In the genomic region with DNA sequence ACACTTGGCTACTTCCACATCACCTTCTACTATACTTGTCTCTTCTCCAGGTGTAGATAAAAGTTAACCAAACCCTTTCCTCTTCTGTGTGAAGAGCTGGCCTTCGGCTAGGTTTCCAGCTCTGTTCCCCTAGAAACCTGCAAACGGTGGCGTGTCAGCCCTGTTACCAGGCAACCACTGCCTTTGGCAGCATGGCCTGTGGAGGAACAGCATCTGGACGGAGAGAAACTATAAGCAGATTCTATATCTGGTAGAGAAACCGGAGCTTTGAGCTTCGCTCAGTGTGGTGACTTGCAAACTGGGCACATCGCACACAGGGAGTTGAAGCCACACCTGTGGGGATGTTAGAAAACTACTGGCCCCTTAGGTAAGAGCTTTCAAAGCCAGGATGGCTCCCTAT, we compare ENCODE assay signal across 12 cellular contexts. TPM values are rescaled to one million over a fixed set of nuclear protein-coding genes. Genes with fewer than 3 reads are reported as not detected.
DNase-seq lines count a peak whose midpoint lies in the region; ATAC-seq and TF ChIP-seq lines count a peak whose summit lies in the region.
"Had no signal": no experiment of that assay in that cellular context is flagged by ENCODE, and none has a peak within 500 bp of the region (broad histone marks: within the 10 kb centered on the region; RNA-seq: fewer than 3 reads in every experiment).

No MANE protein-coding gene starts in this region.

- no peaks in the 10 kb centered on the region for H3K27me3 ChIP-seq in endodermal cell (ENCODE audit: control insufficient read depth, insufficient read depth, low read length, poor library complexity, severe bottlenecking)

- H3K9me3 ChIP-seq in endodermal cell (ENCODE audit: control insufficient read depth, low read length): no peaks in the 10 kb centered on the region

- no peak overlapping the region for H3K4me3 ChIP-seq in endodermal cell (ENCODE audit: low read length)

- 67 to 92% methylated on average over 7 of the region's 7 CpGs for WGBS in endodermal cell (ENCODE audit: insufficient coverage in 1 of 2, insufficient read length in 1 of 2), 2 experiments

- H3K27ac ChIP-seq in endodermal cell (ENCODE audit: low read depth, low read length): peak overlapping the region; percentile 50

- no peaks in the 10 kb centered on the region for H3K27me3 Mint-ChIP-seq in endodermal cell (ENCODE audit: insufficient read depth)

- H3K9ac ChIP-seq in endodermal cell (ENCODE audit: extremely low read depth, low read length, poor library complexity, severe bottlenecking): no peak overlapping the region

- H3K9me3 Mint-ChIP-seq in endodermal cell: no peaks in the 10 kb centered on the region
- H3K9me3 Mint-ChIP-seq: activated naive CD4-positive, alpha-beta T cell treated with anti-CD3 and anti-CD28 coated beads for 36 hours had no signal

- intact Hi-C loops in posterior cingulate gyrus (cut with DNase I): no loop called here

- TF ChIP-seq CTCF in endodermal cell (conservative IDR thresholded peaks at IDR 0.05) (no peak), omental fat pad (IDR thresholded peaks at IDR 0.05) (no peak)

- H3K4me3 Mint-ChIP-seq in endodermal cell: no peak overlapping the region
- H3K4me3 Mint-ChIP-seq: activated naive CD4-positive, alpha-beta T cell treated with anti-CD3 and anti-CD28 coated beads for 36 hours had no signal

- DNase-seq in NCI-H2081 (lab: John Stamatoyannopoulos, UW) (peak; percentile 26 to 43), NCI-H2081 treated with DMSO at 0.1 percent for 48 hours (lab: John Stamatoyannopoulos, UW) (no peak), NCI-H2227 treated with DMSO at 0.1 percent for 48 hours (lab: John Stamatoyannopoulos, UW) (peak; percentile 50), endodermal cell (no peak), posterior cingulate gyrus (peak in 8 of 10 donors; percentile 64 to 97 (median 80)), omental fat pad (ENCODE audit: low spot score) (no peak), 8988T (no peak)
- no peak for DNase-seq in activated CD4-positive, alpha-beta T cell treated with anti-CD3 and anti-CD28 coated beads for 1 hour
- DNase-seq: activated naive CD4-positive, alpha-beta T cell treated with anti-CD3 and anti-CD28 coated beads for 36 hours; Kasumi-1; trophoblast cell had no signal

- H3K36me3 ChIP-seq in endodermal cell (ENCODE audit: control insufficient read depth, insufficient read depth, low read length): peaks cover 13% of the 10 kb centered on the region

- peaks cover 29% of the 10 kb centered on the region for H3K36me3 Mint-ChIP-seq in endodermal cell (ENCODE audit: low read depth)

- ATAC-seq in omental fat pad (ENCODE audit: low FRiP score): no peak

- peaks cover 14% of the 10 kb centered on the region for H3K4me1 Mint-ChIP-seq in endodermal cell

- H3K4me1 ChIP-seq in endodermal cell (ENCODE audit: control insufficient read depth, insufficient read depth, low read length): no peaks in the 10 kb centered on the region

- H3K27ac Mint-ChIP-seq in endodermal cell: no peak overlapping the region
- H3K27ac Mint-ChIP-seq: activated naive CD4-positive, alpha-beta T cell treated with anti-CD3 and anti-CD28 coated beads for 36 hours had no signal

RNA-seq across cellular contexts. Expression of a gene that starts 35.9 kb away (rescaled TPM):
- total RNA-seq in endodermal cell: 10 to 100 TPM; 74.4 to 88.3 TPM
- polyA plus RNA-seq in endodermal cell (2013, experiment 1 of 2): 33.5 TPM
- 27.9 TPM for polyA plus RNA-seq in endodermal cell (2013, experiment 2 of 2)
- 100 to 1,000 TPM; 112 to 204 (median 123) TPM for total RNA-seq in omental fat pad

RNA-seq across cellular contexts. Expression of a gene that starts 42.1 kb away (rescaled TPM):
- total RNA-seq in endodermal cell (10 to 100 TPM in 1 of 2 donors, 1 to 10 TPM in 1; 3.7 to 13.3 TPM), omental fat pad (100 to 1,000 TPM in 1 of 4 donors, 10 to 100 TPM in 3; 54.0 to 339 (median 84.6) TPM)
- polyA plus RNA-seq in endodermal cell (2013, experiment 1 of 2): 8.9 TPM
- polyA plus RNA-seq in endodermal cell (2013, experiment 2 of 2): 7.1 TPM
- total RNA-seq: chondrocyte had no signal

Comparison
In these comparisons a context has a peak if more than half of its experiments do, and no peak if none do; other contexts are left out.
1. DNase-seq: peak in NCI-H2081 (2 of 2), NCI-H2227 treated with DMSO at 0.1 percent for 48 hours (single experiment) and posterior cingulate gyrus (8 of 10); none in NCI-H2081 treated with DMSO at 0.1 percent for 48 hours (single experiment), endodermal cell (single experiment), activated CD4-positive, alpha-beta T cell treated with anti-CD3 and anti-CD28 coated beads for 1 hour (single experiment), omental fat pad (single experiment) and 8988T (single experiment).